11 cellular contexts compared by ENCODE assay signal in genomic region chr16:27234603-27235002, GRCh38. TPM values are rescaled to one million over a fixed set of nuclear protein-coding genes. Genes with fewer than 3 reads are reported as not detected.
DNase-seq lines count a peak whose midpoint lies in the region; ATAC-seq and TF ChIP-seq lines count a peak whose summit lies in the region.
"Had no signal": no experiment of that assay in that cellular context is flagged by ENCODE, and none has a peak within 500 bp of the region (broad histone marks: within the 10 kb centered on the region; RNA-seq: fewer than 3 reads in every experiment).

No MANE protein-coding gene starts in this region.

- H3K27me3 Mint-ChIP-seq in activated CD4-positive, alpha-beta T cell treated with anti-CD3 and anti-CD28 coated beads for 36 hours: no peaks in the 10 kb centered on the region
- no peaks in the 10 kb centered on the region for H3K27me3 Mint-ChIP-seq in activated CD4-positive, alpha-beta memory T cell treated with anti-CD3 and anti-CD28 coated beads, Interleukin-2, amount 10 ng/mL, durations not matched to agents 7 days and 5 days
- no peaks in the 10 kb centered on the region for H3K27me3 Mint-ChIP-seq in stimulated activated naive CD8-positive, alpha-beta T cell treated with anti-CD3 and anti-CD28 coated beads, Interleukin-15, amount 100 ng/mL, for 72 hours
- H3K27me3 Mint-ChIP-seq in nephron progenitor cell (ENCODE audit: low read depth, poor library complexity): peaks cover 4% of the 10 kb centered on the region

- H3K4me1 Mint-ChIP-seq in activated CD4-positive, alpha-beta T cell treated with anti-CD3 and anti-CD28 coated beads for 36 hours: peaks cover 98% of the 10 kb centered on the region
- H3K4me1 Mint-ChIP-seq in activated CD4-positive, alpha-beta memory T cell treated with anti-CD3 and anti-CD28 coated beads, Interleukin-2, amount 10 ng/mL, durations not matched to agents 7 days and 5 days: peaks cover 98% of the 10 kb centered on the region
- H3K4me1 Mint-ChIP-seq in stimulated activated naive CD8-positive, alpha-beta T cell treated with anti-CD3 and anti-CD28 coated beads, Interleukin-15, amount 100 ng/mL, for 72 hours: peaks cover 98% of the 10 kb centered on the region
- H3K4me1 Mint-ChIP-seq in nephron progenitor cell: peaks cover 63% of the 10 kb centered on the region

- POLR2A ChIA-PET in activated CD4-positive, alpha-beta T cell treated with anti-CD3 and anti-CD28 coated beads for 36 hours (lab: Charles Lee): interaction anchor here (1.1 to 5.2 kb wide), 15 partner anchors 11 to 170 kb away, joined by 3 to 111 read pairs (median 5); partner anchors contain the start of gene KDM8
- POLR2A ChIA-PET in activated CD4-positive, alpha-beta memory T cell treated with anti-CD3 and anti-CD28 coated beads, Interleukin-2, amount 10 ng/mL, durations not matched to agents 7 days and 5 days (lab: Charles Lee): interaction anchor here (0.6 to 14.5 kb wide), 39 partner anchors 9 to 222 kb away, joined by 3 to 448 read pairs (median 6); partner anchors contain the start of genes IL21R, IL4R, KDM8 and NSMCE1

- peak overlapping the region; percentile 65 for H3K4me3 Mint-ChIP-seq in activated CD4-positive, alpha-beta T cell treated with anti-CD3 and anti-CD28 coated beads for 36 hours
- peak overlapping the region; percentile 67 for H3K4me3 Mint-ChIP-seq in activated CD4-positive, alpha-beta memory T cell treated with anti-CD3 and anti-CD28 coated beads, Interleukin-2, amount 10 ng/mL, durations not matched to agents 7 days and 5 days
- peak overlapping the region; percentile 84 to 85 for H3K4me3 Mint-ChIP-seq in stimulated activated naive CD8-positive, alpha-beta T cell treated with anti-CD3 and anti-CD28 coated beads, Interleukin-15, amount 100 ng/mL, for 72 hours
- no peak overlapping the region for H3K4me3 Mint-ChIP-seq in nephron progenitor cell

- H3K27me3 ChIP-seq in right cardiac atrium (ENCODE audit: control insufficient read depth, insufficient read depth): no peaks in the 10 kb centered on the region

- no peak overlapping the region for H3K4me3 ChIP-seq in right cardiac atrium (ENCODE audit: low read length)

- H3K4me1 ChIP-seq in right cardiac atrium (ENCODE audit: control insufficient read depth, insufficient read depth, low read length): peaks cover 14% of the 10 kb centered on the region

- peak overlapping the region; percentile 100 for H3K27ac Mint-ChIP-seq in activated CD4-positive, alpha-beta T cell treated with anti-CD3 and anti-CD28 coated beads for 36 hours
- peak overlapping the region; percentile 100 for H3K27ac Mint-ChIP-seq in activated CD4-positive, alpha-beta memory T cell treated with anti-CD3 and anti-CD28 coated beads, Interleukin-2, amount 10 ng/mL, durations not matched to agents 7 days and 5 days
- peak overlapping the region; percentile 92 to 98 for H3K27ac Mint-ChIP-seq in stimulated activated naive CD8-positive, alpha-beta T cell treated with anti-CD3 and anti-CD28 coated beads, Interleukin-15, amount 100 ng/mL, for 72 hours
- no peak overlapping the region for H3K27ac Mint-ChIP-seq in nephron progenitor cell
- H3K27ac Mint-ChIP-seq: progenitor cell of endocrine pancreas had no signal

- ATAC-seq in activated CD4-positive, alpha-beta T cell treated with anti-CD3 and anti-CD28 coated beads for 36 hours: no peak
- ATAC-seq in right cardiac atrium: no peak
- ATAC-seq in stimulated activated naive CD8-positive, alpha-beta T cell treated with anti-CD3 and anti-CD28 coated beads, Interleukin-15, amount 100 ng/mL, for 72 hours: no peak

- H3K27ac ChIP-seq in right cardiac atrium (ENCODE audit: low read length): peak overlapping the region; percentile 44

- DNase-seq in activated CD4-positive, alpha-beta T cell treated with anti-CD3 and anti-CD28 coated beads for 36 hours: no peak
- DNase-seq in activated CD4-positive, alpha-beta T cell treated with anti-CD3 and anti-CD28 coated beads for 48 hours: no peak
- DNase-seq in activated CD4-positive, alpha-beta memory T cell treated with anti-CD3 and anti-CD28 coated beads, Interleukin-2, amount 10 ng/mL, durations not matched to agents 7 days and 5 days: no peak
- DNase-seq in right cardiac atrium: no peak
- no peak for DNase-seq in stimulated activated naive CD8-positive, alpha-beta T cell treated with anti-CD3 and anti-CD28 coated beads, Interleukin-15, amount 100 ng/mL, for 72 hours
- DNase-seq in nephron progenitor cell: no peak
- no peak for DNase-seq in NCI-H2196 treated with DMSO at 0.1 percent for 48 hours (lab: John Stamatoyannopoulos, UW; ENCODE audit: unreplicated experiment)
- DNase-seq in stimulated activated naive CD4-positive, alpha-beta T cell treated with Interleukin-2 at 50 U/mL for 16 hours (lab: John Stamatoyannopoulos, UW): no peak
- DNase-seq: cortex of kidney, NCI-H1048 had no signal

- H3K9me3 Mint-ChIP-seq in activated CD4-positive, alpha-beta T cell treated with anti-CD3 and anti-CD28 coated beads for 36 hours (ENCODE audit: low read depth): no peaks in the 10 kb centered on the region
- H3K9me3 Mint-ChIP-seq in activated CD4-positive, alpha-beta memory T cell treated with anti-CD3 and anti-CD28 coated beads, Interleukin-2, amount 10 ng/mL, durations not matched to agents 7 days and 5 days: no peaks in the 10 kb centered on the region
- H3K9me3 Mint-ChIP-seq in stimulated activated naive CD8-positive, alpha-beta T cell treated with anti-CD3 and anti-CD28 coated beads, Interleukin-15, amount 100 ng/mL, for 72 hours: no peaks in the 10 kb centered on the region
- H3K9me3 Mint-ChIP-seq in nephron progenitor cell: no peaks in the 10 kb centered on the region

- TF ChIP-seq CTCF in nephron progenitor cell (IDR thresholded peaks at IDR 0.05): no peak

- intact Hi-C loops in activated CD4-positive, alpha-beta T cell treated with anti-CD3 and anti-CD28 coated beads for 36 hours (cut with DNase I, micrococcal nuclease): loop anchor here (1.0 to 10.0 kb wide), 10 partner anchors 31 to 950 kb away; partner anchors contain the start of genes IL21R (in 1 of the 2), KDM8 (in 1 of the 2) and NSMCE1 (in 1 of the 2)
- intact Hi-C loops in right cardiac atrium (cut with DNase I): loop anchor here (2.0 to 10.0 kb wide), 6 partner anchors 33 to 220 kb away; partner anchors contain the start of genes IL4R (in 1 of the 4) and NSMCE1 (in 1 of the 4)

- H3K36me3 Mint-ChIP-seq in activated CD4-positive, alpha-beta T cell treated with anti-CD3 and anti-CD28 coated beads for 36 hours (ENCODE audit: low read depth): peaks cover 66% of the 10 kb centered on the region
- H3K36me3 Mint-ChIP-seq in activated CD4-positive, alpha-beta memory T cell treated with anti-CD3 and anti-CD28 coated beads, Interleukin-2, amount 10 ng/mL, durations not matched to agents 7 days and 5 days (ENCODE audit: low read depth): peaks cover 55% of the 10 kb centered on the region
- no peaks in the 10 kb centered on the region for H3K36me3 Mint-ChIP-seq in nephron progenitor cell (ENCODE audit: low read depth)

- CTCF ChIA-PET in activated CD4-positive, alpha-beta T cell treated with anti-CD3 and anti-CD28 coated beads for 36 hours (lab: Charles Lee): interaction anchor here (0.6 to 7.5 kb wide), 49 partner anchors 9 to 228 kb away, joined by 3 to 80 read pairs (median 4); partner anchors contain the start of genes IL21R, KDM8 and NSMCE1
- CTCF ChIA-PET in activated CD4-positive, alpha-beta memory T cell treated with anti-CD3 and anti-CD28 coated beads, Interleukin-2, amount 10 ng/mL, durations not matched to agents 7 days and 5 days (lab: Charles Lee): interaction anchor here (0.9 to 6.5 kb wide), 41 partner anchors 9 to 218 kb away, joined by 3 to 146 read pairs (median 5); partner anchors contain the start of genes KDM8 and NSMCE1

- H3K9me3 ChIP-seq in right cardiac atrium (ENCODE audit: control insufficient read depth, low read length): no peaks in the 10 kb centered on the region

- 30% methylated on average over 4 of the region's 4 CpGs for WGBS in right cardiac atrium

RNA-seq across cellular contexts. Expression of gene KDM8, which starts 31.3 kb away (rescaled TPM):
- 10 to 100 TPM in 1 of 2 experiments, 1 to 10 TPM in 1; 9.8 to 10.4 TPM for total RNA-seq in activated CD4-positive, alpha-beta T cell treated with anti-CD3 and anti-CD28 coated beads for 36 hours
- total RNA-seq in activated CD4-positive, alpha-beta memory T cell treated with anti-CD3 and anti-CD28 coated beads, Interleukin-2, amount 10 ng/mL, durations not matched to agents 7 days and 5 days: 10 to 100 TPM; 12.7 to 14.3 TPM
- 1 to 10 TPM; 3.2 to 6.1 (median 5.1) TPM for total RNA-seq in right cardiac atrium
- polyA plus RNA-seq in right cardiac atrium: 3.1 TPM

RNA-seq across cellular contexts. Expression of gene NSMCE1, which starts 34.0 kb away (rescaled TPM):
- 100 to 1,000 TPM; 110 to 127 TPM for total RNA-seq in activated CD4-positive, alpha-beta T cell treated with anti-CD3 and anti-CD28 coated beads for 36 hours
- total RNA-seq in activated CD4-positive, alpha-beta memory T cell treated with anti-CD3 and anti-CD28 coated beads, Interleukin-2, amount 10 ng/mL, durations not matched to agents 7 days and 5 days: 100 to 1,000 TPM; 100 to 106 TPM
- total RNA-seq in right cardiac atrium: 10 to 100 TPM; 27.3 to 36.8 (median 29.3) TPM
- 40.1 TPM for polyA plus RNA-seq in right cardiac atrium
